Comparison of ENCODE assay signal across 8 cellular contexts in genomic region chr10:79285315-79286185, GRCh38.
DNase-seq lines count a peak whose midpoint lies in the region; ATAC-seq lines count a peak whose summit lies in the region.

No MANE protein-coding gene starts in this region.

- H3K27me3 Mint-ChIP-seq in activated CD4-positive, alpha-beta T cell treated with anti-CD3 and anti-CD28 coated beads, Interleukin-2, amount 10 ng/mL, durations not matched to agents 7 days and 5 days, result no peaks in the 10 kb centered on the region

- POLR2A ChIA-PET in activated CD4-positive, alpha-beta T cell treated with anti-CD3 and anti-CD28 coated beads, Interleukin-2, amount 10 ng/mL, durations not matched to agents 7 days and 5 days (lab: Charles Lee), result no interaction called here

- no peaks in the 10 kb centered on the region for H3K9me3 Mint-ChIP-seq in activated CD4-positive, alpha-beta T cell treated with anti-CD3 and anti-CD28 coated beads, Interleukin-2, amount 10 ng/mL, durations not matched to agents 7 days and 5 days

- no peak overlapping the region for H2BK15ac ChIP-seq in neuronal stem cell (ENCODE audit: low read length)

- H3K4me3 ChIP-seq in mucosa of rectum (ENCODE audit: low read length in 2 of 2) (peak overlapping the region in 1 of 2 donors; percentile 34), neuronal stem cell (ENCODE audit: low read length in 2 of 2) (no peak overlapping the region)

- no peak overlapping the region for H3K23ac ChIP-seq in neuronal stem cell (ENCODE audit: low read depth, low read length, poor library complexity)

- H3K9ac ChIP-seq in mucosa of rectum (ENCODE audit: low read depth in 1 of 2, low read length in 2 of 2), result peak overlapping the region in 1 of 2 donors; percentile 73
- no peak overlapping the region for H3K9ac ChIP-seq in neuronal stem cell (ENCODE audit: low read depth, low read length, poor library complexity)

- H3K79me1 ChIP-seq in neuronal stem cell (ENCODE audit: low read depth, low read length), result peaks cover 2% of the 10 kb centered on the region

- H3K18ac ChIP-seq in neuronal stem cell (ENCODE audit: low read length), result no peak overlapping the region

- H3K4me1 Mint-ChIP-seq in activated CD4-positive, alpha-beta T cell treated with anti-CD3 and anti-CD28 coated beads, Interleukin-2, amount 10 ng/mL, durations not matched to agents 7 days and 5 days, result peaks cover 50% of the 10 kb centered on the region

- no peak overlapping the region for H2BK120ac ChIP-seq in neuronal stem cell (ENCODE audit: low read depth, low read length)

- no peak overlapping the region for H2AFZ ChIP-seq in neuronal stem cell (ENCODE audit: low read length)

- no peak overlapping the region for H4K91ac ChIP-seq in neuronal stem cell (ENCODE audit: low read depth, low read length, poor library complexity)

- no peak overlapping the region for H2BK12ac ChIP-seq in neuronal stem cell (ENCODE audit: low read length)

- H3K27me3 ChIP-seq in mucosa of rectum (ENCODE audit: control insufficient read depth in 2 of 2, insufficient read depth in 2 of 2, low read length in 2 of 2) (no peaks in the 10 kb centered on the region), neuronal stem cell (ENCODE audit: control insufficient read depth in 3 of 3, insufficient read depth in 3 of 3, low read depth in 1 of 3, low read length in 3 of 3) (no peaks in the 10 kb centered on the region)

- H3K4me1 ChIP-seq in mucosa of rectum (ENCODE audit: control insufficient read depth in 2 of 2, insufficient read depth in 2 of 2, low read length in 2 of 2) (peaks cover 24 to 30% of the 10 kb centered on the region in 2 donors), neuronal stem cell (ENCODE audit: control insufficient read depth in 2 of 2, insufficient read depth in 1 of 2, low read depth in 1 of 2, low read length in 2 of 2) (peaks cover 4% of the 10 kb centered on the region in 2 donors)

- no peak overlapping the region for H3K14ac ChIP-seq in neuronal stem cell (ENCODE audit: low read length)

- CTCF ChIA-PET in activated CD4-positive, alpha-beta T cell treated with anti-CD3 and anti-CD28 coated beads, Interleukin-2, amount 10 ng/mL, durations not matched to agents 7 days and 5 days (lab: Charles Lee), result interaction anchor here (0.6 to 1.6 kb wide), 2 partner anchors 8 to 863 kb away, joined by 3 to 6 read pairs; no protein-coding TSS in a partner anchor

- peak overlapping the region; percentile 88 for H3K27ac Mint-ChIP-seq in activated CD4-positive, alpha-beta T cell treated with anti-CD3 and anti-CD28 coated beads, Interleukin-2, amount 10 ng/mL, durations not matched to agents 7 days and 5 days

- H3K36me3 Mint-ChIP-seq in activated CD4-positive, alpha-beta T cell treated with anti-CD3 and anti-CD28 coated beads, Interleukin-2, amount 10 ng/mL, durations not matched to agents 7 days and 5 days (ENCODE audit: low read depth), result peaks cover 9% of the 10 kb centered on the region

- peak overlapping the region; percentile 39 for H3K4me3 Mint-ChIP-seq in activated CD4-positive, alpha-beta T cell treated with anti-CD3 and anti-CD28 coated beads, Interleukin-2, amount 10 ng/mL, durations not matched to agents 7 days and 5 days

- no peak overlapping the region for H3K4ac ChIP-seq in neuronal stem cell (ENCODE audit: low read length)

- H3K36me3 ChIP-seq in mucosa of rectum (ENCODE audit: control insufficient read depth in 2 of 2, insufficient read depth in 2 of 2, low read length in 2 of 2), result peaks cover 30 to 47% of the 10 kb centered on the region in 2 donors
- peaks cover 27 to 100% of the 10 kb centered on the region in 2 donors for H3K36me3 ChIP-seq in neuronal stem cell (replicated peaks in 1 of 2; ENCODE audit: control insufficient read depth in 2 of 2, insufficient read depth in 2 of 2, low read length in 2 of 2)

- no peak overlapping the region for H4K8ac ChIP-seq in neuronal stem cell (ENCODE audit: low read depth, low read length)

- H3K9me3 ChIP-seq in mucosa of rectum (ENCODE audit: control insufficient read depth in 2 of 2, low read length in 2 of 2) (no peaks in the 10 kb centered on the region), neuronal stem cell (replicated peaks in 1 of 2; ENCODE audit: control insufficient read depth in 2 of 2, insufficient read depth in 1 of 2, low read depth in 1 of 2, low read length in 2 of 2) (no peaks in the 10 kb centered on the region)

- DNase-seq in activated CD4-positive, alpha-beta T cell treated with anti-CD3 and anti-CD28 coated beads, Interleukin-2, amount 10 ng/mL, durations not matched to agents 7 days and 5 days, result peak; percentile 40
- no peak for DNase-seq in activated CD4-positive, alpha-beta T cell treated with anti-CD3 and anti-CD28 coated beads for 4 hours
- DNase-seq in activated CD8-positive, alpha-beta memory T cell treated with anti-CD3 and anti-CD28 coated beads for 48 hours (ENCODE audit: low read depth in 2 of 3, low spot score in 2 of 3), result peak in 2 of 3 experiments; percentile 18 to 24
- DNase-seq in SHP77 (lab: John Stamatoyannopoulos, UW) (no peak), H4 (ENCODE audit: low spot score) (no peak), neuronal stem cell (ENCODE audit: low spot score) (no peak)

- peak; percentile 55 for ATAC-seq in HG03025 (IDR thresholded peaks at IDR 0.05; ENCODE audit: low FRiP score, unreplicated experiment)

- no CpG with 5 or more reads among the region's 12 CpGs for WGBS in neuronal stem cell (ENCODE audit: extremely low coverage in 2 of 2, insufficient read length in 2 of 2, insufficient replicate concordance in 1 of 2), 2 donors

- no peak overlapping the region for H2AK5ac ChIP-seq in neuronal stem cell (ENCODE audit: low read depth, low read length)

- H3K27ac ChIP-seq in mucosa of rectum (ENCODE audit: low read depth in 2 of 2, low read length in 2 of 2), result peak overlapping the region; percentile 54 to 85
- H3K27ac ChIP-seq in neuronal stem cell (replicated peaks; ENCODE audit: low read length), result no peak overlapping the region

- H3K4me2 ChIP-seq in neuronal stem cell (ENCODE audit: insufficient read depth, low read length, poor library complexity, severe bottlenecking), result no peak overlapping the region

- no peak overlapping the region for H2BK5ac ChIP-seq in neuronal stem cell (ENCODE audit: low read length)

Comparison
In these comparisons a context has a peak if more than half of its experiments do, and no peak if none do; other contexts are left out.
1. DNase-seq: peak in activated CD4-positive, alpha-beta T cell treated with anti-CD3 and anti-CD28 coated beads, Interleukin-2, amount 10 ng/mL, durations not matched to agents 7 days and 5 days (single experiment) and activated CD8-positive, alpha-beta memory T cell treated with anti-CD3 and anti-CD28 coated beads for 48 hours (2 of 3); none in activated CD4-positive, alpha-beta T cell treated with anti-CD3 and anti-CD28 coated beads for 4 hours (0 of 2), SHP77 (0 of 2), H4 (single experiment) and neuronal stem cell (single experiment).